14 cellular contexts compared by ENCODE assay signal in genomic region chr2:11370377-11371098, GRCh38. TPM values are rescaled to one million over a fixed set of nuclear protein-coding genes. Genes with fewer than 3 reads are reported as not detected.
DNase-seq lines count a peak whose midpoint lies in the region; ATAC-seq and TF ChIP-seq lines count a peak whose summit lies in the region.
"Had no signal": no experiment of that assay in that cellular context is flagged by ENCODE, and none has a peak within 500 bp of the region (broad histone marks: within the 10 kb centered on the region; RNA-seq: fewer than 3 reads in every experiment).

No MANE protein-coding gene starts in this region.

- intact Hi-C loops in Caco-2 (cut with micrococcal nuclease; ENCODE audit: unreplicated experiment) (loop anchor here (2.0 kb wide), 1 partner anchor 26 kb away; the partner anchor contains the start of gene ROCK2), left ventricle myocardium superior (cut with micrococcal nuclease) (no loop called here)

- peak overlapping the region; percentile 66 to 81 for H3K27ac ChIP-seq in liver (ENCODE audit: low read depth in 1 of 2, low read length in 2 of 2)
- H3K27ac ChIP-seq: esophagus muscularis mucosa, neutrophil, SJCRH30 had no signal

- ATAC-seq in HG02759 (IDR thresholded peaks at IDR 0.05; ENCODE audit: unreplicated experiment) (no peak), HG02885 (IDR thresholded peaks at IDR 0.05; ENCODE audit: poor library complexity, unreplicated experiment) (no peak), left ventricle myocardium superior (no peak)

- peaks cover 28% of the 10 kb centered on the region for H3K4me1 Mint-ChIP-seq in Caco-2 (ENCODE audit: low read depth, unreplicated experiment)

- peaks cover 45% of the 10 kb centered on the region for H3K4me1 ChIP-seq in Caco-2
- H3K4me1 ChIP-seq in liver (ENCODE audit: control insufficient read depth in 4 of 4, insufficient read depth in 4 of 4, low read length in 3 of 4): peaks cover 10 to 49% (median 41%) of the 10 kb centered on the region in 4 donors

- BruUV-seq in Caco-2 (replicated peaks; lab: Mats Ljungman, UMichigan): no TSS peak

- H3K36me3 ChIP-seq in Caco-2 (ENCODE audit: control insufficient read depth, insufficient read depth, low read length) (no peaks in the 10 kb centered on the region), liver (ENCODE audit: control insufficient read depth in 4 of 4, insufficient read depth in 3 of 4, low read depth in 1 of 4, low read length in 3 of 4) (no peaks in the 10 kb centered on the region)
- H3K36me3 ChIP-seq: esophagus muscularis mucosa, neutrophil, SJCRH30 had no signal

- H3K27ac Mint-ChIP-seq in Caco-2 (ENCODE audit: unreplicated experiment): peak overlapping the region; percentile 28
- H3K27ac Mint-ChIP-seq: activated T-helper 1 cell treated with anti-CD3 and anti-CD28 coated beads, Interleukin-12 subunit alpha, Interleukin-12 subunit beta, Interleukin-2, Interleukin-4 antibody, amounts not matched to agents 30 ng/mL and 10 ng/mL and 1 ng/mL, durations not matched to agents 14 hours and 24 hours and 36 hours had no signal

- TF ChIP-seq RAD21 in liver (IDR thresholded peaks at IDR 0.05): no peak

- CTCF ChIA-PET in Caco-2 (lab: Charles Lee): no interaction called here

- peak; percentile 66 to 89 for DNase-seq in Caco-2
- peak; percentile 88 for DNase-seq in LoVo (ENCODE audit: low spot score)
- DNase-seq in amniotic epithelial cell (ENCODE audit: low read depth): peak; percentile 21
- DNase-seq in left ventricle myocardium superior: no peak
- DNase-seq in activated T-cell treated with anti-CD3 and anti-CD28 coated beads, Interleukin-2, amount 50 U/mL, for 1 hour: no peak
- DNase-seq: NCI-H2107; SJCRH30; stimulated activated CD4-positive, alpha-beta T cell treated with anti-CD3 and anti-CD28 coated beads, Interleukin-15, amount 100 ng/mL, for 24 hours had no signal

- H3K27me3 Mint-ChIP-seq in Caco-2 (ENCODE audit: insufficient read depth, unreplicated experiment): no peaks in the 10 kb centered on the region

- no peak overlapping the region for H3K4me3 ChIP-seq in Caco-2 (ENCODE audit: low read depth, low read length)
- H3K4me3 ChIP-seq in liver (ENCODE audit: low read depth in 1 of 3, low read length in 3 of 3): no peak overlapping the region
- H3K4me3 ChIP-seq: esophagus muscularis mucosa, SJCRH30 had no signal

- 48% methylated on average over 10 of the region's 10 CpGs for WGBS in liver

- H3K9me3 ChIP-seq in Caco-2: no peaks in the 10 kb centered on the region
- no peaks in the 10 kb centered on the region for H3K9me3 ChIP-seq in liver (ENCODE audit: control insufficient read depth in 4 of 4, low read length in 3 of 4)
- H3K9me3 ChIP-seq: esophagus muscularis mucosa, neutrophil, SJCRH30 had no signal

- H3K36me3 Mint-ChIP-seq in Caco-2 (ENCODE audit: insufficient read depth, unreplicated experiment): no peaks in the 10 kb centered on the region

- no peak overlapping the region for H3K9ac ChIP-seq in liver (ENCODE audit: low read depth in 1 of 2, low read length in 2 of 2)

- H3K27me3 ChIP-seq in Caco-2 (replicated peaks; ENCODE audit: control insufficient read depth, insufficient read depth, low read length) (no peaks in the 10 kb centered on the region), liver (ENCODE audit: control insufficient read depth in 4 of 4, insufficient read depth in 4 of 4, low read length in 3 of 4) (no peaks in the 10 kb centered on the region)
- H3K27me3 ChIP-seq: esophagus muscularis mucosa, neutrophil, SJCRH30 had no signal

- TF ChIP-seq CTCF in Caco-2 (IDR thresholded peaks at IDR 0.05; ENCODE audit: insufficient read depth in 1 of 2, low read depth in 1 of 2, low read length in 1 of 2, severe bottlenecking in 1 of 2, unreplicated experiment in 1 of 2) (no peak), liver (IDR thresholded peaks at IDR 0.05; ENCODE audit: low read depth, low read length, missing input control) (no peak)

- no peak overlapping the region for H3K4me3 Mint-ChIP-seq in Caco-2 (ENCODE audit: unreplicated experiment)
- H3K4me3 Mint-ChIP-seq: activated T-helper 1 cell treated with anti-CD3 and anti-CD28 coated beads, Interleukin-12 subunit alpha, Interleukin-12 subunit beta, Interleukin-2, Interleukin-4 antibody, amounts not matched to agents 30 ng/mL and 10 ng/mL and 1 ng/mL, durations not matched to agents 14 hours and 24 hours and 36 hours had no signal

- no peaks in the 10 kb centered on the region for H3K9me3 Mint-ChIP-seq in Caco-2 (ENCODE audit: unreplicated experiment)
- H3K9me3 Mint-ChIP-seq: activated T-helper 1 cell treated with anti-CD3 and anti-CD28 coated beads, Interleukin-12 subunit alpha, Interleukin-12 subunit beta, Interleukin-2, Interleukin-4 antibody, amounts not matched to agents 30 ng/mL and 10 ng/mL and 1 ng/mL, durations not matched to agents 14 hours and 24 hours and 36 hours had no signal

- POLR2A ChIA-PET in Caco-2 (lab: Charles Lee): no interaction called here

TF ChIP-seq in liver, 16 proteins besides CTCF, POLR2A, EP300 and RAD21:
- TF ChIP-seq REST (IDR thresholded peaks at IDR 0.05): no peak
- TF ChIP-seq MAX (IDR thresholded peaks at IDR 0.05): peak; percentile 88
- TF ChIP-seq HNF4A (conservative IDR thresholded peaks at IDR 0.05): peak; percentile 65 to 70
- TF ChIP-seq YY1 (IDR thresholded peaks at IDR 0.05): peak; percentile 39
- peak; percentile 66 to 77 for TF ChIP-seq RXRA (IDR thresholded peaks at IDR 0.05)
- no peak for TF ChIP-seq HNF4G (IDR thresholded peaks at IDR 0.05)
- no peak for TF ChIP-seq TAF1 (conservative IDR thresholded peaks at IDR 0.05)
- TF ChIP-seq FOXA1 (IDR thresholded peaks at IDR 0.05): peak; percentile 9
- TF ChIP-seq EGR1 (IDR thresholded peaks at IDR 0.05; ENCODE audit: low read depth in 2 of 2): no peak
- TF ChIP-seq GABPA (IDR thresholded peaks at IDR 0.05 in 1 of 2, conservative IDR thresholded peaks at IDR 0.05 in 1 of 2): no peak
- TF ChIP-seq JUND (IDR thresholded peaks at IDR 0.05): no peak
- TF ChIP-seq NR2F2 (IDR thresholded peaks at IDR 0.05): peak; percentile 49
- TF ChIP-seq ZBTB33 (IDR thresholded peaks at IDR 0.05): no peak
- no peak for TF ChIP-seq ATF3 (IDR thresholded peaks at IDR 0.05)
- TF ChIP-seq FOXA2 (IDR thresholded peaks at IDR 0.05): no peak
- peak; percentile 69 for TF ChIP-seq SP1 (IDR thresholded peaks at IDR 0.05)

RNA-seq across cellular contexts. Expression of gene ROCK2, which starts 26.1 kb away (rescaled TPM):
- total RNA-seq in Caco-2 (2022) (61.6 and 64.4 TPM in 2 replicates), liver (10 to 100 TPM; 16.1 to 31.0 TPM), left ventricle myocardium superior (34.2 TPM)
- 1 to 10 TPM; 5.3 to 8.3 TPM for polyA plus RNA-seq in liver

Comparison
In these comparisons a context has a peak if more than half of its experiments do, and no peak if none do; other contexts are left out.
1. DNase-seq: peak in Caco-2 (2 of 2), LoVo (single experiment) and amniotic epithelial cell (single experiment); none in left ventricle myocardium superior (single experiment) and activated T-cell treated with anti-CD3 and anti-CD28 coated beads, Interleukin-2, amount 50 U/mL, for 1 hour (single experiment).